ENCODE assay signal across 16 cellular contexts in the genomic region with DNA sequence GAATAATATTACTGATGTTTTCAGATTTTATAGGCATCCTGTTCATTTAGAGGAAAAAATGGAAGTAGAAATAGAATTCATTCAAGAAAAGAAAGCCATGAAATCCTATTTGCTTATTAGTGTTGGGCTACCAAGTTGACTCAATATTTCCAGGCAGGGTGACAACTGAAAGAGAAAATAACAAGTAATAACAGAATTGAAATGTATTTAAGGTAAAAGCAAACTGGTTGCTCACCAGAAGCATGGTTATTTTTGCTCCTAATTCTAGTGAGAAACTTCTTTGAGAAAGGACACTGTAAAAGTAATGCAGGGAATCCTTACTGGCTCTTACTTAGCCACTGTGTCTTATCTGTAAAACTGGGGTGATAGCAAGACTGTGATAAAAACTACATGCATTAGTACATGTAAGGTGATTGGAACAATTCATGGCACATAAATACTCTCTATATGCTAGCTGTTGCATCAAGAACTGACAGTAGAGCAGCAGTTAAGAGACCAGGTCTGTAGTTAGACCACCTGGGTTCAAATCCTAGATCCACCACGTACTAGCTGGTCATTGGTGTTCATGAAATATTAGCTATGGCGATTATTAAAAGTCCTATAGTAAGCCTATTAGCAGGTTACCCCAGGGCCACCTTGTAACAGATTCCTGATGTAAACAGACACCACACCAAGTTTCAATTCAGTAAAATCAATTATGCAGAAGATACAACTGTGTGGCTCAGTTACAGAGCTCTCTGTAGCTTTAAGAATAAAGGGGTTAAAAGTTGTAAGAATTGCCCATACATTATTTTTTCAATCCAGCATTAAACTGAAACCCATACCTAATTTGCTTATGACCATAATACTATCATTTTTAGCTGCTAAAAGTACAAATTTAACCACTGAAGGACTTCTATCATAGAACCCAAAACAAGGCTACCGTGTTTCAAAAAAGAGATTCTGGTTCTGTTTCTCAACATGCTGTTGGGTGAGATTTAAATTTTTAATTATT.
DNase-seq lines count a peak whose midpoint lies in the region; ATAC-seq and TF ChIP-seq lines count a peak whose summit lies in the region.
"Had no signal": no experiment of that assay in that cellular context is flagged by ENCODE, and none has a peak within 500 bp of the region (broad histone marks: within the 10 kb centered on the region; RNA-seq: fewer than 3 reads in every experiment).

No MANE protein-coding gene starts in this region.

- TF ChIP-seq CTCF in GM12865 (IDR thresholded peaks at IDR 0.05; ENCODE audit: insufficient read depth, low read depth, low read length, missing control alignments) (no peak), omental fat pad (IDR thresholded peaks at IDR 0.05) (no peak)

- DNase-seq in GM12865 (ENCODE audit: low read depth) (peak; percentile 75), T-helper 17 cell (no peak), NCI-H2196 treated with DMSO at 0.1 percent for 48 hours (lab: John Stamatoyannopoulos, UW; ENCODE audit: unreplicated experiment) (no peak), omental fat pad (ENCODE audit: low spot score) (no peak)
- DNase-seq in activated T-cell treated with anti-CD3 and anti-CD28 coated beads, Interleukin-2, amount 50 U/mL, for 1 hour: no peak
- DNase-seq: activated CD4-positive, alpha-beta memory T cell treated with anti-CD3 and anti-CD28 coated beads, Interleukin-2, amount 10 ng/mL, durations not matched to agents 7 days and 5 days; colonic mucosa; DMS53; mucosa of descending colon; NCI-H1694 treated with DMSO at 0.1 percent for 48 hours; substantia nigra had no signal

- no peak overlapping the region for H3K4me3 Mint-ChIP-seq in T-helper 17 cell
- H3K4me3 Mint-ChIP-seq: activated CD4-positive, alpha-beta memory T cell treated with anti-CD3 and anti-CD28 coated beads, Interleukin-2, amount 10 ng/mL, durations not matched to agents 7 days and 5 days; activated naive CD8-positive, alpha-beta T cell had no signal

- H3K27me3 Mint-ChIP-seq in T-helper 17 cell: peaks cover 5% of the 10 kb centered on the region
- H3K27me3 Mint-ChIP-seq: activated CD4-positive, alpha-beta memory T cell treated with anti-CD3 and anti-CD28 coated beads, Interleukin-2, amount 10 ng/mL, durations not matched to agents 7 days and 5 days had no signal

- ATAC-seq in GM19328 (IDR thresholded peaks at IDR 0.05; ENCODE audit: unreplicated experiment): peak; percentile 51
- ATAC-seq in HG02610 (IDR thresholded peaks at IDR 0.05; ENCODE audit: unreplicated experiment): peak; percentile 89
- peak; percentile 62 for ATAC-seq in HG03196 (IDR thresholded peaks at IDR 0.05; ENCODE audit: unreplicated experiment)
- no peak for ATAC-seq in T-helper 17 cell
- ATAC-seq in omental fat pad (ENCODE audit: low FRiP score): no peak
- ATAC-seq: HepG2, mucosa of descending colon had no signal

- H3K4me3 ChIP-seq in GM12865 (ENCODE audit: low read depth, low read length): peak overlapping the region; percentile 27; the same call in 1 of the 2 replicates
- H3K4me3 ChIP-seq: colonic mucosa, mucosa of descending colon had no signal

- H3K27ac Mint-ChIP-seq in T-helper 17 cell: no peak overlapping the region
- H3K27ac Mint-ChIP-seq: activated CD4-positive, alpha-beta memory T cell treated with anti-CD3 and anti-CD28 coated beads, Interleukin-2, amount 10 ng/mL, durations not matched to agents 7 days and 5 days; activated naive CD8-positive, alpha-beta T cell had no signal

- H3K4me1 Mint-ChIP-seq in T-helper 17 cell: no peaks in the 10 kb centered on the region
- H3K4me1 Mint-ChIP-seq: activated CD4-positive, alpha-beta memory T cell treated with anti-CD3 and anti-CD28 coated beads, Interleukin-2, amount 10 ng/mL, durations not matched to agents 7 days and 5 days had no signal

- H3K36me3 Mint-ChIP-seq in T-helper 17 cell (ENCODE audit: low read depth): peaks cover 3% of the 10 kb centered on the region
- H3K36me3 Mint-ChIP-seq: activated naive CD8-positive, alpha-beta T cell had no signal

- H3K9me3 ChIP-seq in T-helper 17 cell (ENCODE audit: control insufficient read depth, low read length, poor library complexity, severe bottlenecking): peaks cover 3% of the 10 kb centered on the region
- H3K9me3 ChIP-seq: colonic mucosa, mucosa of descending colon had no signal

Comparison
In these comparisons a context has a peak if more than half of its experiments do, and no peak if none do; other contexts are left out.
1. ATAC-seq: peak in GM19328 (single experiment), HG02610 (single experiment) and HG03196 (single experiment); none in T-helper 17 cell (single experiment) and omental fat pad (single experiment).